In the genomic region with DNA sequence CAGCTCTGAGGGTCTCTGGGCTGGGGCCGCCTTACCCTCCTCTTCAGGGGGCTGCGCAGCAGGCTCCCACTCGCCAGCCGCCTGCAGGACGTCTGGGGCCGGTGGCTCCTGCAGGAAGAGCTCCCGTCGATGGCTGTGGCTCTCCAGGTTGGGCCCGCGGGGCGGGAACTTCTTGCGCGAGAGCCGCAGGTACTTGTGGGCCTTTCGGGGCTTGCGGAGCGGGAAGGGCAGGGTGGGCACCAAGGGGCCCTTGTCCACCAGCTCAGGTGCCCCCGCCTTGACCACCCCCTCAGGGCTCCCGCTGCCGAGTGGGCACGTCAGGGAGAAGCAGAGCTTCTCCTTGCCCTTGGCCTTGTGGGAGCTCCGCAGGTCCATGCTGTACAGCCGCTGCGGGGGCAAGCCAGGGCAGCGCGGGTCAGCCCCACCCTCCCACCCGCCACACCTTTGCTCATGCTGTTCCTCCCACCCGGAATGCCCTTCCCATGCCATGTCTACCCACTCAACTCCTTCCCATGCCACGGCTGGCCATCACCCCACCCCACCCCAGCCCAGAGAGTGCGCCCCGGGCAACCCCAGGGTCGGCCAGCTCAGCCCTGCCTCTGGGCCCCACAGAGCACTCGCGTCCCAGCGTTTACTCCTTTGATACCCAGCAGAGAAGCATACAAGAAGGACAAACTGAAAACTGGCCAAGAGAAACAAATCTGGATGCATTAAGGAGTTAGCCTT, we compare ENCODE assay signal across 14 cellular contexts. TPM values are rescaled to one million over a fixed set of nuclear protein-coding genes. Genes with fewer than 3 reads are reported as not detected.
"Had no signal": no experiment of that assay in that cellular context is flagged by ENCODE, and none has a peak within 500 bp of the region (broad histone marks: within the 10 kb centered on the region; RNA-seq: fewer than 3 reads in every experiment).

No MANE protein-coding gene starts in this region.

- H3K9me3 Mint-ChIP-seq: activated CD4-positive, alpha-beta memory T cell treated with anti-CD3 and anti-CD28 coated beads for 36 hours; activated naive CD4-positive, alpha-beta T cell treated with anti-CD3 and anti-CD28 coated beads, Interleukin-2, amount 50 U/mL, for 24 hours; activated T-cell treated with anti-CD3 and anti-CD28 coated beads, Interleukin-2, amount 50 U/mL, for 24 hours; naive thymus-derived CD8-positive, alpha-beta T cell had no signal

- H3K4me1 Mint-ChIP-seq: activated CD8-positive, alpha-beta memory T cell treated with anti-CD3 and anti-CD28 coated beads, Interleukin-2, amount 10 ng/mL, durations not matched to agents 7 days and 5 days; activated naive CD4-positive, alpha-beta T cell treated with anti-CD3 and anti-CD28 coated beads, Interleukin-2, amount 50 U/mL, for 24 hours had no signal

- H3K4me1 ChIP-seq: uterus had no signal

- DNase-seq: activated CD8-positive, alpha-beta memory T cell treated with anti-CD3 and anti-CD28 coated beads, Interleukin-2, amount 10 ng/mL, durations not matched to agents 7 days and 5 days; colonic mucosa; effector memory CD4-positive, alpha-beta T cell; T1000; uterus had no signal

- H3K36me3 ChIP-seq: cardiac muscle cell, colonic mucosa, prostate gland, uterus had no signal

- H3K36me3 Mint-ChIP-seq: activated CD8-positive, alpha-beta memory T cell treated with anti-CD3 and anti-CD28 coated beads, Interleukin-2, amount 10 ng/mL, durations not matched to agents 7 days and 5 days had no signal

- H3K9me3 ChIP-seq: colonic mucosa, gastroesophageal sphincter, mucosa of descending colon, prostate gland, uterus had no signal

- H3K27me3 Mint-ChIP-seq: activated CD4-positive, alpha-beta memory T cell treated with anti-CD3 and anti-CD28 coated beads for 36 hours; activated CD8-positive, alpha-beta memory T cell treated with anti-CD3 and anti-CD28 coated beads, Interleukin-2, amount 10 ng/mL, durations not matched to agents 7 days and 5 days; activated naive CD4-positive, alpha-beta T cell treated with anti-CD3 and anti-CD28 coated beads, Interleukin-2, amount 50 U/mL, for 24 hours; activated T-cell treated with anti-CD3 and anti-CD28 coated beads, Interleukin-2, amount 50 U/mL, for 24 hours; naive thymus-derived CD8-positive, alpha-beta T cell had no signal

- H3K4me3 ChIP-seq: cardiac muscle cell, colonic mucosa, gastroesophageal sphincter, mucosa of descending colon, prostate gland, SK-N-MC, uterus had no signal

- H3K27me3 ChIP-seq: cardiac muscle cell, colonic mucosa, gastroesophageal sphincter, uterus had no signal

- H3K27ac Mint-ChIP-seq: activated CD4-positive, alpha-beta memory T cell treated with anti-CD3 and anti-CD28 coated beads for 36 hours; activated CD8-positive, alpha-beta memory T cell treated with anti-CD3 and anti-CD28 coated beads, Interleukin-2, amount 10 ng/mL, durations not matched to agents 7 days and 5 days; activated naive CD4-positive, alpha-beta T cell treated with anti-CD3 and anti-CD28 coated beads, Interleukin-2, amount 50 U/mL, for 24 hours; activated T-cell treated with anti-CD3 and anti-CD28 coated beads, Interleukin-2, amount 50 U/mL, for 24 hours had no signal

- H3K27ac ChIP-seq: cardiac muscle cell, colonic mucosa, prostate gland, SK-N-MC, uterus had no signal

- H3K4me3 Mint-ChIP-seq: activated CD4-positive, alpha-beta memory T cell treated with anti-CD3 and anti-CD28 coated beads for 36 hours; activated CD8-positive, alpha-beta memory T cell treated with anti-CD3 and anti-CD28 coated beads, Interleukin-2, amount 10 ng/mL, durations not matched to agents 7 days and 5 days; activated naive CD4-positive, alpha-beta T cell treated with anti-CD3 and anti-CD28 coated beads, Interleukin-2, amount 50 U/mL, for 24 hours; activated T-cell treated with anti-CD3 and anti-CD28 coated beads, Interleukin-2, amount 50 U/mL, for 24 hours; naive thymus-derived CD8-positive, alpha-beta T cell had no signal

RNA-seq across cellular contexts. Expression of a gene that starts 37.5 kb away (rescaled TPM):
- total RNA-seq: gastroesophageal sphincter had no signal
